ENCODE assay signal across 2 cellular contexts in the genomic region with DNA sequence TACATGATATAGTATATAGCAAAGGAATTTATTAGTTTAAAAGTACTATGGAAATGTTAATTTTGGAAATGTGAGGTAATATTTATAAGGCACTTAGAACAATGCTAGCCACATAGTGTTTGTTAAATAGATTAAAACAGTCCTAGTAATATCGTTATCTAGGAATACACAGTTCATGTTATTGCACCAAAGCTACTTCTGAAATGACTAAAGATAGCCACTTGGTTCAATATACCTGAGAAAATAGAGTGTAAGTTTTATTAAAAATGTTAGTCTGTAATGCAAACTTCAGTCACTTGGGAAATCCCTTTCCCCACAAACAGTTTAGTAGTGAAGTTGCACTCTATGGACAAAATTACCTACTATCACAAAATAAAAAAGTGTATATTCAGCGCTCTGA.
TF ChIP-seq lines count a peak whose summit lies in the region.

No MANE protein-coding gene starts in this region.

TF ChIP-seq in liver, 16 proteins besides CTCF, POLR2A, EP300 and RAD21:
- TF ChIP-seq, protein P1, sequence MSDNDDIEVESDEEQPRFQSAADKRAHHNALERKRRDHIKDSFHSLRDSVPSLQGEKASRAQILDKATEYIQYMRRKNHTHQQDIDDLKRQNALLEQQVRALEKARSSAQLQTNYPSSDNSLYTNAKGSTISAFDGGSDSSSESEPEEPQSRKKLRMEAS (IDR thresholded peaks at IDR 0.05) = no peak
- no peak for TF ChIP-seq JUND (IDR thresholded peaks at IDR 0.05)
- no peak for TF ChIP-seq HNF4G (IDR thresholded peaks at IDR 0.05)
- TF ChIP-seq, protein P2, sequence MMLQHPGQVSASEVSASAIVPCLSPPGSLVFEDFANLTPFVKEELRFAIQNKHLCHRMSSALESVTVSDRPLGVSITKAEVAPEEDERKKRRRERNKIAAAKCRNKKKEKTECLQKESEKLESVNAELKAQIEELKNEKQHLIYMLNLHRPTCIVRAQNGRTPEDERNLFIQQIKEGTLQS (IDR thresholded peaks at IDR 0.05) = no peak
- TF ChIP-seq ZBTB33 (IDR thresholded peaks at IDR 0.05) = no peak
- no peak for TF ChIP-seq NR2F2 (IDR thresholded peaks at IDR 0.05)
- no peak for TF ChIP-seq TAF1 (conservative IDR thresholded peaks at IDR 0.05)

TF ChIP-seq in HepG2, 621 proteins besides CTCF, POLR2A, EP300 and RAD21:
- TF ChIP-seq NCOA5 (CRISPR knock-in tag; IDR thresholded peaks at IDR 0.05) = no peak
TF ChIP-seq in HepG2: peak in this region for 0.
